Comparison of ENCODE assay signal across 16 cellular contexts in genomic region chr20:58711266-58712051, GRCh38. TPM values are rescaled to one million over a fixed set of nuclear protein-coding genes. Genes with fewer than 3 reads are reported as not detected.
DNase-seq lines count a peak whose midpoint lies in the region; ATAC-seq and TF ChIP-seq lines count a peak whose summit lies in the region.
"Had no signal": no experiment of that assay in that cellular context is flagged by ENCODE, and none has a peak within 500 bp of the region (broad histone marks: within the 10 kb centered on the region; RNA-seq: fewer than 3 reads in every experiment).

No MANE protein-coding gene starts in this region.

- no peak for TF ChIP-seq POLR2A in esophagus squamous epithelium (IDR thresholded peaks at IDR 0.05)

- no peak overlapping the region for H3K27ac Mint-ChIP-seq in activated CD4-positive, alpha-beta memory T cell treated with anti-CD3 and anti-CD28 coated beads, Interleukin-2, amount 10 ng/mL, durations not matched to agents 7 days and 5 days
- H3K27ac Mint-ChIP-seq: stimulated activated naive CD8-positive, alpha-beta T cell treated with anti-CD3 and anti-CD28 coated beads, Interleukin-15, Interleukin-2, amounts not matched to agents 100 ng/mL and 50 ng/mL, for 24 hours had no signal

- ATAC-seq in left lung: no peak
- no peak for ATAC-seq in GM18502 (IDR thresholded peaks at IDR 0.05; ENCODE audit: poor library complexity, unreplicated experiment)

- H3K27ac ChIP-seq in left lung (no peak overlapping the region), tibial artery (no peak overlapping the region), esophagus squamous epithelium (no peak overlapping the region)
- H3K27ac ChIP-seq: neutrophil had no signal

- WGBS in esophagus squamous epithelium, 2 donors: 98 to 100% methylated on average over 2 to 8 of the region's 21 CpGs

- H3K4me3 ChIP-seq in left lung: no peak overlapping the region
- no peak overlapping the region for H3K4me3 ChIP-seq in tibial artery
- H3K4me3 ChIP-seq in esophagus squamous epithelium: no peak overlapping the region

- no peaks in the 10 kb centered on the region for H3K27me3 Mint-ChIP-seq in activated CD4-positive, alpha-beta memory T cell treated with anti-CD3 and anti-CD28 coated beads, Interleukin-2, amount 10 ng/mL, durations not matched to agents 7 days and 5 days
- H3K27me3 Mint-ChIP-seq: stimulated activated naive CD8-positive, alpha-beta T cell treated with anti-CD3 and anti-CD28 coated beads, Interleukin-15, Interleukin-2, amounts not matched to agents 100 ng/mL and 50 ng/mL, for 24 hours had no signal

- TF ChIP-seq CTCF in left lung (IDR thresholded peaks at IDR 0.05): no peak
- no peak for TF ChIP-seq CTCF in tibial artery (IDR thresholded peaks at IDR 0.05)
- TF ChIP-seq CTCF in esophagus squamous epithelium (IDR thresholded peaks at IDR 0.05): no peak

- POLR2A ChIA-PET in activated CD4-positive, alpha-beta memory T cell treated with anti-CD3 and anti-CD28 coated beads, Interleukin-2, amount 10 ng/mL, durations not matched to agents 7 days and 5 days (lab: Charles Lee): interaction anchor here (0.7 to 1.4 kb wide), 2 partner anchors 14 to 61 kb away, joined by 3 read pairs; partner anchors contain the start of gene STX16

- no peaks in the 10 kb centered on the region for H3K36me3 Mint-ChIP-seq in activated CD4-positive, alpha-beta memory T cell treated with anti-CD3 and anti-CD28 coated beads, Interleukin-2, amount 10 ng/mL, durations not matched to agents 7 days and 5 days (ENCODE audit: low read depth)

- H3K9me3 Mint-ChIP-seq in activated CD4-positive, alpha-beta memory T cell treated with anti-CD3 and anti-CD28 coated beads, Interleukin-2, amount 10 ng/mL, durations not matched to agents 7 days and 5 days: no peaks in the 10 kb centered on the region
- H3K9me3 Mint-ChIP-seq: stimulated activated naive CD8-positive, alpha-beta T cell treated with anti-CD3 and anti-CD28 coated beads, Interleukin-15, Interleukin-2, amounts not matched to agents 100 ng/mL and 50 ng/mL, for 24 hours had no signal

- intact Hi-C loops in left lung (cut with DNase I) (no loop called here), tibial artery (cut with DNase I; ENCODE audit: low total_unique reads) (no loop called here), esophagus squamous epithelium (cut with DNase I) (no loop called here)

- peak; percentile 6 for DNase-seq in activated naive CD4-positive, alpha-beta T cell treated with anti-CD3 and anti-CD28 coated beads, Interleukin-2, amount 50 U/mL, for 16 hours
- no peak for DNase-seq in activated naive CD4-positive, alpha-beta T cell treated with Interleukin-2 at 50 U/mL for 16 hours
- peak; percentile 11 for DNase-seq in activated CD4-positive, alpha-beta memory T cell treated with anti-CD3 and anti-CD28 coated beads, Interleukin-2, amount 10 ng/mL, durations not matched to agents 7 days and 5 days
- DNase-seq in left lung (peak; percentile 14 to 66), tibial artery (peak; percentile 14 to 58), UCSD-AML1 (lab: John Stamatoyannopoulos, UW; ENCODE audit: unreplicated experiment) (no peak), esophagus squamous epithelium (lab: John Stamatoyannopoulos, UW) (no peak)
- DNase-seq: amniotic stem cell, DMS153, mammary epithelial cell, NCI-H1105, SHP77 treated with DMSO at 0.1 percent for 48 hours, small intestine had no signal

- H3K4me1 ChIP-seq in left lung (no peaks in the 10 kb centered on the region), tibial artery (no peaks in the 10 kb centered on the region), esophagus squamous epithelium (no peaks in the 10 kb centered on the region)

- CTCF ChIA-PET in activated CD4-positive, alpha-beta memory T cell treated with anti-CD3 and anti-CD28 coated beads, Interleukin-2, amount 10 ng/mL, durations not matched to agents 7 days and 5 days (lab: Charles Lee): no interaction called here

- H3K27me3 ChIP-seq in left lung: no peaks in the 10 kb centered on the region
- no peaks in the 10 kb centered on the region for H3K27me3 ChIP-seq in tibial artery
- H3K27me3 ChIP-seq in esophagus squamous epithelium: no peaks in the 10 kb centered on the region
- H3K27me3 ChIP-seq: neutrophil had no signal

- peaks cover 0 to 46% of the 10 kb centered on the region in 2 donors for H3K36me3 ChIP-seq in left lung
- H3K36me3 ChIP-seq in tibial artery: peaks cover 0 to 77% (median 37%) of the 10 kb centered on the region in 3 donors
- H3K36me3 ChIP-seq in esophagus squamous epithelium: peaks cover 0 to 65% (median 0%) of the 10 kb centered on the region in 3 donors

- H3K4me3 Mint-ChIP-seq in activated CD4-positive, alpha-beta memory T cell treated with anti-CD3 and anti-CD28 coated beads, Interleukin-2, amount 10 ng/mL, durations not matched to agents 7 days and 5 days: no peak overlapping the region
- H3K4me3 Mint-ChIP-seq: stimulated activated naive CD8-positive, alpha-beta T cell treated with anti-CD3 and anti-CD28 coated beads, Interleukin-15, Interleukin-2, amounts not matched to agents 100 ng/mL and 50 ng/mL, for 24 hours had no signal

- H3K9me3 ChIP-seq in left lung: no peaks in the 10 kb centered on the region
- H3K9me3 ChIP-seq in tibial artery: no peaks in the 10 kb centered on the region
- H3K9me3 ChIP-seq in esophagus squamous epithelium: no peaks in the 10 kb centered on the region
- H3K9me3 ChIP-seq: neutrophil had no signal

- H3K4me1 Mint-ChIP-seq in activated CD4-positive, alpha-beta memory T cell treated with anti-CD3 and anti-CD28 coated beads, Interleukin-2, amount 10 ng/mL, durations not matched to agents 7 days and 5 days: no peaks in the 10 kb centered on the region

RNA-seq across cellular contexts. Expression of gene NPEPL1, which starts 18.9 kb away (rescaled TPM):
- 10 to 100 TPM; 29.1 to 30.7 TPM for total RNA-seq in activated CD4-positive, alpha-beta memory T cell treated with anti-CD3 and anti-CD28 coated beads, Interleukin-2, amount 10 ng/mL, durations not matched to agents 7 days and 5 days
- total RNA-seq in left lung: 10 to 100 TPM; 25.1 to 30.8 TPM
- total RNA-seq in esophagus squamous epithelium: 10 to 100 TPM; 16.7 to 36.0 (median 21.0) TPM

Comparison
In these comparisons a context has a peak if more than half of its experiments do, and no peak if none do; other contexts are left out.
1. DNase-seq: peak in activated naive CD4-positive, alpha-beta T cell treated with anti-CD3 and anti-CD28 coated beads, Interleukin-2, amount 50 U/mL, for 16 hours (single experiment), activated CD4-positive, alpha-beta memory T cell treated with anti-CD3 and anti-CD28 coated beads, Interleukin-2, amount 10 ng/mL, durations not matched to agents 7 days and 5 days (single experiment), left lung (2 of 2) and tibial artery (2 of 2); none in activated naive CD4-positive, alpha-beta T cell treated with Interleukin-2 at 50 U/mL for 16 hours (single experiment), UCSD-AML1 (single experiment) and esophagus squamous epithelium (single experiment).